Comparison of ENCODE assay signal across 10 cellular contexts in the genomic region with DNA sequence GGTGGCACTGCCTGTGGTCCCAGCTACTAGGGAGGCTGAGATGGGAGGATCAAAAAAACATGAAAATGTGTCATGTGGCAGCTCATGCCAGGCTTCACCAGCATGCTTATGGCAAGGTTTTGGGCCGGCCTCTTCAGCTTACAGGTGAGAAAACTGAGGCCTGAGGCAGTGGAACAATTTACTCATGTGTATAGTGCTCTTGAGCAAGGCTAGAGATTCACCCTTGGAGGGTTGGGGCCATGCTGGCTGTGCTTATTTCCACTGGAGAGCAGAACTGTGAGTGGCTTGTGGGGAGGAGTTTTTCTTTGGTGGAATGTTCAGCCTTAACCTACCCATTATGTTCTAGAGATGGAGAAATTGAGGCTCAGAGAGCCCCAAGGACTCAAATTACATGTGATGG.
"Had no signal": no experiment of that assay in that cellular context is flagged by ENCODE, and none has a peak within 500 bp of the region (broad histone marks: within the 10 kb centered on the region; RNA-seq: fewer than 3 reads in every experiment).

No MANE protein-coding gene starts in this region.

- H3K27me3 ChIP-seq: heart left ventricle, thyroid gland had no signal

- H3K27me3 Mint-ChIP-seq: natural killer cell treated with Interleukin-12 subunit alpha and Interleukin-12 subunit beta and Interleukin-15 and Interleukin-18, amount 100 ng/mL, for 72 hours had no signal

- H3K4me3 Mint-ChIP-seq: immature natural killer cell; natural killer cell treated with Interleukin-12 subunit alpha and Interleukin-12 subunit beta and Interleukin-15 and Interleukin-18, amount 100 ng/mL, for 72 hours had no signal

- H3K4me3 ChIP-seq: heart left ventricle, thyroid gland had no signal

- H3K27ac Mint-ChIP-seq: natural killer cell treated with Interleukin-12 subunit alpha and Interleukin-12 subunit beta and Interleukin-15 and Interleukin-18, amount 100 ng/mL, for 72 hours had no signal

- H3K4me1 ChIP-seq: thyroid gland had no signal

- H3K9me3 Mint-ChIP-seq: immature natural killer cell; natural killer cell treated with Interleukin-12 subunit alpha and Interleukin-12 subunit beta and Interleukin-15 and Interleukin-18, amount 100 ng/mL, for 72 hours had no signal

- H3K9me3 ChIP-seq: heart left ventricle, thyroid gland had no signal

- H3K27ac ChIP-seq: heart left ventricle, thyroid gland had no signal

- DNase-seq: cortex of kidney; effector CD8-positive, alpha-beta T cell; heart left ventricle; immature natural killer cell; mesendoderm; retina; SIG-M5; thyroid gland had no signal

- ATAC-seq: activated CD4-positive, CD25-positive, alpha-beta regulatory T cell treated with anti-CD3 and anti-CD28 coated beads, Interleukin-2, amount 50 U/mL, for 24 hours; heart left ventricle; natural killer cell treated with Interleukin-12 subunit alpha and Interleukin-12 subunit beta and Interleukin-15 and Interleukin-18, amount 100 ng/mL, for 72 hours had no signal
